In genomic region chr2:224658776-224659175, GRCh38 we compare ENCODE assay signal across 28 cellular contexts. TPM values are rescaled to one million over a fixed set of nuclear protein-coding genes. Genes with fewer than 3 reads are reported as not detected.
DNase-seq lines count a peak whose midpoint lies in the region; ATAC-seq and TF ChIP-seq lines count a peak whose summit lies in the region.
"Had no signal": no experiment of that assay in that cellular context is flagged by ENCODE, and none has a peak within 500 bp of the region (broad histone marks: within the 10 kb centered on the region; RNA-seq: fewer than 3 reads in every experiment).

No MANE protein-coding gene starts in this region.

- no peak for TF ChIP-seq CTCF in BJ (IDR thresholded peaks at IDR 0.05; ENCODE audit: insufficient read depth, low read depth, low read length)
- TF ChIP-seq CTCF in HFFc6 (IDR thresholded peaks at IDR 0.05): no peak
- no peak for TF ChIP-seq CTCF in mammary epithelial cell (conservative IDR thresholded peaks at IDR 0.05 in 1 of 2, IDR thresholded peaks at IDR 0.05 in 1 of 2; ENCODE audit: extremely low read depth in 1 of 2, insufficient read depth in 1 of 2, low read depth in 1 of 2, low read length in 2 of 2)
- no peak for TF ChIP-seq CTCF in nephron progenitor cell (IDR thresholded peaks at IDR 0.05)

- H3K4me1 ChIP-seq in mammary epithelial cell (ENCODE audit: insufficient read depth, low read length): no peaks in the 10 kb centered on the region
- H3K4me1 ChIP-seq: parathyroid adenoma had no signal

- H3K4me3 ChIP-seq in BJ (ENCODE audit: low read depth, low read length): no peak overlapping the region
- H3K4me3 ChIP-seq in mammary epithelial cell (replicated peaks in 1 of 3; ENCODE audit: insufficient read depth in 1 of 3, low read depth in 2 of 3, low read length in 3 of 3): no peak overlapping the region

- H3K36me3 Mint-ChIP-seq in HFFc6 (ENCODE audit: low read depth): peaks cover 15% of the 10 kb centered on the region
- no peaks in the 10 kb centered on the region for H3K36me3 Mint-ChIP-seq in effector memory CD8-positive, alpha-beta T cell (ENCODE audit: insufficient read depth)
- peaks cover 5% of the 10 kb centered on the region for H3K36me3 Mint-ChIP-seq in nephron progenitor cell (ENCODE audit: low read depth)

- H3K9me3 Mint-ChIP-seq in HFFc6 (peaks cover 36% of the 10 kb centered on the region), nephron progenitor cell (peaks cover 51% of the 10 kb centered on the region)
- H3K9me3 Mint-ChIP-seq in effector memory CD8-positive, alpha-beta T cell: peaks cover 2 to 7% of the 10 kb centered on the region in 2 donors

- DNase-seq in BJ (ENCODE audit: low read depth): peak; percentile 67
- peak; percentile 8 for DNase-seq in HFFc6
- DNase-seq in mammary epithelial cell: peak; percentile 30
- peak; percentile 16 for DNase-seq in myocyte (ENCODE audit: low read depth)
- DNase-seq in activated naive CD4-positive, alpha-beta T cell treated with Interleukin-2 at 50 U/mL for 16 hours: no peak
- no peak for DNase-seq in effector memory CD8-positive, alpha-beta T cell
- DNase-seq in nephron progenitor cell: no peak
- no peak for DNase-seq in activated gamma-delta T cell (lab: John Stamatoyannopoulos, UW)
- DNase-seq: activated CD4-positive, alpha-beta T cell treated with anti-CD3 and anti-CD28 coated beads, Interleukin-2, amount 50 U/mL, for 1 hour; CD4-positive, alpha-beta memory T cell; erythroblast; GDM1; Karpas-422; midbrain; NCI-H2029 treated with DMSO at 0.1 percent for 48 hours; NCI-H2227 treated with DMSO at 0.1 percent for 48 hours; right cardiac atrium; T-helper 9 cell had no signal

- no peak overlapping the region for H3K4me2 ChIP-seq in mammary epithelial cell (ENCODE audit: insufficient read depth, low read depth, low read length)

- H3K27me3 Mint-ChIP-seq in HFFc6 (ENCODE audit: insufficient read depth) (peaks cover 7% of the 10 kb centered on the region), nephron progenitor cell (ENCODE audit: low read depth, poor library complexity) (peaks cover 4% of the 10 kb centered on the region)
- H3K27me3 Mint-ChIP-seq in effector memory CD8-positive, alpha-beta T cell: peaks cover 18 to 43% of the 10 kb centered on the region in 2 donors

- H3K27me3 ChIP-seq in BJ (ENCODE audit: control insufficient read depth, insufficient read depth, low read length) (no peaks in the 10 kb centered on the region; the same call in 1 of the 2 replicates), mammary epithelial cell (ENCODE audit: insufficient read depth, low read length) (no peaks in the 10 kb centered on the region)

- POLR2A ChIA-PET in BJ (lab: Charles Lee): interaction anchor here (0.6 kb wide), 1 partner anchor 226 kb away, joined by 3 read pairs; no protein-coding TSS in a partner anchor

- in situ Hi-C loops in mammary epithelial cell (cut with MboI; ENCODE audit: low sequenced_read_pairs in 2 of 2): no loop called here

- no peak overlapping the region for H3K9ac ChIP-seq in mammary epithelial cell (ENCODE audit: insufficient read depth, low read length)
- H3K9ac ChIP-seq: parathyroid adenoma had no signal

- H4K20me1 ChIP-seq in mammary epithelial cell (ENCODE audit: insufficient read depth, low read length): no peaks in the 10 kb centered on the region

- BruUV-seq in mammary epithelial cell (replicated peaks; lab: Mats Ljungman, UMichigan): no TSS peak

- H3K4me1 Mint-ChIP-seq in HFFc6 (ENCODE audit: low read depth): peaks cover 8% of the 10 kb centered on the region; the same call in 1 of the 2 replicates
- peaks cover 0 to 4% of the 10 kb centered on the region in 2 donors for H3K4me1 Mint-ChIP-seq in effector memory CD8-positive, alpha-beta T cell (ENCODE audit: low read depth in 2 of 2)
- H3K4me1 Mint-ChIP-seq in nephron progenitor cell: no peaks in the 10 kb centered on the region
- H3K4me1 Mint-ChIP-seq: CD4-positive, alpha-beta memory T cell had no signal

- CTCF ChIA-PET in BJ (lab: Yijun Ruan, JAX) (no interaction called here), mammary epithelial cell (lab: Charles Lee; ENCODE audit: low non-redundant PET) (no interaction called here)

- no peak overlapping the region for H2AFZ ChIP-seq in mammary epithelial cell (ENCODE audit: low read depth, low read length)
- H2AFZ ChIP-seq: parathyroid adenoma had no signal

- dilution Hi-C loops in mammary epithelial cell (cut with HindIII; ENCODE audit: low sequenced_read_pairs): no loop called here

- H3K4me3 Mint-ChIP-seq in HFFc6 (no peak overlapping the region), nephron progenitor cell (no peak overlapping the region)
- H3K4me3 Mint-ChIP-seq in effector memory CD8-positive, alpha-beta T cell: no peak overlapping the region
- H3K4me3 Mint-ChIP-seq: activated naive CD8-positive, alpha-beta T cell; activated T-helper 1 cell treated with anti-CD3 and anti-CD28 coated beads, Interleukin-12 subunit alpha, Interleukin-12 subunit beta, Interleukin-2, Interleukin-4 antibody, amounts not matched to agents 30 ng/mL and 10 ng/mL and 1 ng/mL, durations not matched to agents 14 hours and 24 hours and 36 hours; CD4-positive, alpha-beta memory T cell; natural killer cell treated with Interleukin-12 subunit alpha and Interleukin-12 subunit beta and Interleukin-15 and Interleukin-18, amount 100 ng/mL, for 72 hours; stimulated activated naive CD8-positive, alpha-beta T cell treated with anti-CD3 and anti-CD28 coated beads, Interleukin-15, Interleukin-2, amounts not matched to agents 100 ng/mL and 50 ng/mL, for 24 hours had no signal

- intact Hi-C loops in mammary epithelial cell (cut with micrococcal nuclease): loop anchor here (10.0 kb wide), 1 partner anchor 116 kb away; no protein-coding TSS in a partner anchor

- H3K36me3 ChIP-seq in BJ (ENCODE audit: control insufficient read depth, insufficient read depth, low read length) (no peaks in the 10 kb centered on the region), mammary epithelial cell (ENCODE audit: insufficient read depth, low read length) (no peaks in the 10 kb centered on the region)

- H3K79me2 ChIP-seq in mammary epithelial cell (ENCODE audit: insufficient read depth, low read length): no peaks in the 10 kb centered on the region
- H3K79me2 ChIP-seq: parathyroid adenoma had no signal

- no peak for ATAC-seq in effector memory CD8-positive, alpha-beta T cell (replicated peaks)
- ATAC-seq: natural killer cell treated with Interleukin-12 subunit alpha and Interleukin-12 subunit beta and Interleukin-15 and Interleukin-18, amount 100 ng/mL, for 72 hours; right cardiac atrium had no signal

- H3K27ac ChIP-seq in mammary epithelial cell (ENCODE audit: insufficient read depth, low read depth, low read length): no peak overlapping the region
- H3K27ac ChIP-seq: parathyroid adenoma had no signal

- H3K27ac Mint-ChIP-seq in HFFc6: no peak overlapping the region
- H3K27ac Mint-ChIP-seq in effector memory CD8-positive, alpha-beta T cell: no peak overlapping the region
- H3K27ac Mint-ChIP-seq in nephron progenitor cell: no peak overlapping the region
- H3K27ac Mint-ChIP-seq: activated naive CD8-positive, alpha-beta T cell; activated T-helper 1 cell treated with anti-CD3 and anti-CD28 coated beads, Interleukin-12 subunit alpha, Interleukin-12 subunit beta, Interleukin-2, Interleukin-4 antibody, amounts not matched to agents 30 ng/mL and 10 ng/mL and 1 ng/mL, durations not matched to agents 14 hours and 24 hours and 36 hours; CD4-positive, alpha-beta memory T cell; natural killer cell treated with Interleukin-12 subunit alpha and Interleukin-12 subunit beta and Interleukin-15 and Interleukin-18, amount 100 ng/mL, for 72 hours; stimulated activated naive CD8-positive, alpha-beta T cell treated with anti-CD3 and anti-CD28 coated beads, Interleukin-15, Interleukin-2, amounts not matched to agents 100 ng/mL and 50 ng/mL, for 24 hours had no signal

- H3K9me3 ChIP-seq in mammary epithelial cell (replicated peaks; ENCODE audit: insufficient read depth, low read length): peaks cover 5% of the 10 kb centered on the region

RNA-seq across cellular contexts. Expression of gene CCDC195, which starts 57.4 kb away (rescaled TPM):
- polyA plus RNA-seq in BJ (2011; rRNA removed) (not detected in 2 replicates), mammary epithelial cell (not detected)
- polyA minus RNA-seq in BJ (2011; rRNA and poly(A)+ RNA removed): not detected in 2 replicates
- not detected for total RNA-seq in HFFc6 (2021; fragmentation: NEBNext Ultra II Directional; extraction: Animal tissue kit (Norgen Biotek cat#: 25700))
- total RNA-seq in mammary epithelial cell (not detected), myocyte (3.6 TPM in 1 of 2 replicates, not detected in the other)
- not detected for polyA minus RNA-seq in mammary epithelial cell
- polyA plus RNA-seq in myocyte (2012): 0.33 TPM
- total RNA-seq: activated T-helper 1 cell treated with anti-CD3 and anti-CD28 coated beads, Interleukin-12 subunit alpha, Interleukin-12 subunit beta, Interleukin-2, Interleukin-4 antibody, amounts not matched to agents 30 ng/mL and 10 ng/mL and 1 ng/mL, durations not matched to agents 14 hours and 24 hours and 36 hours; CD4-positive, alpha-beta memory T cell; cerebellum; glomerular endothelial cell; H1; liver; natural killer cell treated with Interleukin-12 subunit alpha and Interleukin-12 subunit beta and Interleukin-15 and Interleukin-18, amount 100 ng/mL, for 72 hours; right cardiac atrium had no signal
- polyA plus RNA-seq: CD4-positive, alpha-beta memory T cell; H1; keratinocyte; liver; right cardiac atrium had no signal

Comparison
In these comparisons a context has a peak if more than half of its experiments do, and no peak if none do; other contexts are left out.
1. DNase-seq: peak in BJ (single experiment), HFFc6 (single experiment), mammary epithelial cell (single experiment) and myocyte (single experiment); none in activated naive CD4-positive, alpha-beta T cell treated with Interleukin-2 at 50 U/mL for 16 hours (single experiment), effector memory CD8-positive, alpha-beta T cell (0 of 3), nephron progenitor cell (single experiment) and activated gamma-delta T cell (single experiment).